In genomic region chr1:207672525-207673130, GRCh38 we compare ENCODE assay signal across 8 cellular contexts.
A peak's percentile ranks its signal among the peaks of the same experiment; 100 is the strongest.
DNase-seq lines count a peak whose midpoint lies in the region; ATAC-seq and TF ChIP-seq lines count a peak whose summit lies in the region.

No MANE protein-coding gene starts in this region.

- H3K4me2 ChIP-seq in DOHH2 (ENCODE audit: low read length): no peak overlapping the region

- TF ChIP-seq CTCF in DOHH2 (IDR thresholded peaks at IDR 0.05; ENCODE audit: low read depth, low read length, poor library complexity, severe bottlenecking): peak; percentile 58

- ATAC-seq in HG03159 (IDR thresholded peaks at IDR 0.05; ENCODE audit: unreplicated experiment) (no peak), HG02571 (IDR thresholded peaks at IDR 0.05; ENCODE audit: unreplicated experiment) (no peak)

- H3K4me1 ChIP-seq in DOHH2 (ENCODE audit: control insufficient read depth, low read length): peaks cover 21% of the 10 kb centered on the region

- H3K9me3 ChIP-seq in DOHH2 (ENCODE audit: control insufficient read depth, insufficient read depth, low read length): no peaks in the 10 kb centered on the region

- no peaks in the 10 kb centered on the region for H3F3A ChIP-seq in DOHH2 (ENCODE audit: control insufficient read depth, insufficient read depth)

- H3K27me3 ChIP-seq in DOHH2 (ENCODE audit: control insufficient read depth, low read length): peaks cover 48% of the 10 kb centered on the region

- DNase-seq in Kasumi-1 (lab: John Stamatoyannopoulos, UW): peak; percentile 43 to 70
- peak; percentile 67 for DNase-seq in RKO (ENCODE audit: low spot score)
- peak; percentile 41 for DNase-seq in fibroblast of peridontal ligament (ENCODE audit: extremely low read depth)
- DNase-seq in skeletal muscle cell (ENCODE audit: low read depth): peak; percentile 9
- no peak for DNase-seq in GF-D8 (lab: John Stamatoyannopoulos, UW)

- H3K36me3 ChIP-seq in DOHH2 (ENCODE audit: control insufficient read depth, low read length): no peaks in the 10 kb centered on the region

- no peaks in the 10 kb centered on the region for H3K79me2 ChIP-seq in DOHH2 (ENCODE audit: control insufficient read depth, low read length)

- H3K4me3 ChIP-seq in DOHH2 (ENCODE audit: low read length): no peak overlapping the region
- H3K4me3 ChIP-seq in skeletal muscle cell (ENCODE audit: low read depth, low read length): no peak overlapping the region

- no peaks in the 10 kb centered on the region for H4K20me1 ChIP-seq in DOHH2 (ENCODE audit: control insufficient read depth, insufficient read depth, low read depth, low read length)

- H3K9me2 ChIP-seq in DOHH2 (replicated peaks; ENCODE audit: control insufficient read depth, low read length): no peaks in the 10 kb centered on the region

- no peak overlapping the region for H3K27ac ChIP-seq in DOHH2 (ENCODE audit: low read depth, low read length)
